ENCODE assay signal across 15 cellular contexts in genomic region chr16:68300736-68301459, GRCh38. TPM values are rescaled to one million over a fixed set of nuclear protein-coding genes. Genes with fewer than 3 reads are reported as not detected.
DNase-seq lines count a peak whose midpoint lies in the region; ATAC-seq, FAIRE-seq and TF ChIP-seq lines count a peak whose summit lies in the region.
"Had no signal": no experiment of that assay in that cellular context is flagged by ENCODE, and none has a peak within 500 bp of the region (broad histone marks: within the 10 kb centered on the region; RNA-seq: fewer than 3 reads in every experiment).

No MANE protein-coding gene starts in this region.

- no peaks in the 10 kb centered on the region for H3K9me3 ChIP-seq in CD4-positive, CD25-positive, alpha-beta regulatory T cell (ENCODE audit: control insufficient read depth in 2 of 2, low read length in 2 of 2)
- H3K9me3 ChIP-seq in mesodermal cell (ENCODE audit: control insufficient read depth, low read length), result no peaks in the 10 kb centered on the region
- H3K9me3 ChIP-seq: stomach had no signal

- no peak for FAIRE-seq in GM12891 (lab: Jason Lieb, UNC)
- FAIRE-seq: RCC 7860 had no signal

- H3K27ac ChIP-seq in CD4-positive, CD25-positive, alpha-beta regulatory T cell (ENCODE audit: insufficient read depth, low read length, poor library complexity, severe bottlenecking), result no peak overlapping the region
- peak overlapping the region; percentile 29 for H3K27ac ChIP-seq in mesodermal cell (ENCODE audit: low read depth, low read length, severe bottlenecking)

- H3K4me3 Mint-ChIP-seq in CD4-positive, CD25-positive, alpha-beta regulatory T cell, result no peak overlapping the region
- H3K4me3 Mint-ChIP-seq in activated naive CD8-positive, alpha-beta T cell treated with anti-CD3 and anti-CD28 coated beads for 36 hours, result no peak overlapping the region
- H3K4me3 Mint-ChIP-seq: H9 had no signal

- H3K27me3 Mint-ChIP-seq in CD4-positive, CD25-positive, alpha-beta regulatory T cell, result no peaks in the 10 kb centered on the region
- no peaks in the 10 kb centered on the region for H3K27me3 Mint-ChIP-seq in activated naive CD8-positive, alpha-beta T cell treated with anti-CD3 and anti-CD28 coated beads for 36 hours

- TF ChIP-seq POLR2A in GM12891 (IDR thresholded peaks at IDR 0.05; ENCODE audit: low read depth, low read length), result 0 out of 2 replicates have a peak, but pooled peaks have one; percentile 42

- no peaks in the 10 kb centered on the region for H3K27me3 ChIP-seq in CD4-positive, CD25-positive, alpha-beta regulatory T cell (ENCODE audit: control insufficient read depth, insufficient read depth, low read length)
- H3K27me3 ChIP-seq: stomach had no signal

- H3K27ac Mint-ChIP-seq in CD4-positive, CD25-positive, alpha-beta regulatory T cell, result peak overlapping the region in 2 of 3 donors; percentile 21 to 55
- H3K27ac Mint-ChIP-seq in activated naive CD8-positive, alpha-beta T cell treated with anti-CD3 and anti-CD28 coated beads for 36 hours, result peak overlapping the region; percentile 61
- H3K27ac Mint-ChIP-seq: H9 had no signal

- peaks cover 12 to 47% (median 20%) of the 10 kb centered on the region in 4 donors for H3K4me1 Mint-ChIP-seq in CD4-positive, CD25-positive, alpha-beta regulatory T cell
- peaks cover 4% of the 10 kb centered on the region for H3K4me1 Mint-ChIP-seq in activated naive CD8-positive, alpha-beta T cell treated with anti-CD3 and anti-CD28 coated beads for 36 hours

- no peak overlapping the region for H3K4me3 ChIP-seq in CD4-positive, CD25-positive, alpha-beta regulatory T cell (ENCODE audit: low read depth, low read length)
- H3K4me3 ChIP-seq in mesodermal cell (ENCODE audit: extremely low read depth, insufficient read depth, low read length, poor library complexity, severe bottlenecking), result no peak overlapping the region
- H3K4me3 ChIP-seq: stomach had no signal

- ATAC-seq in CD4-positive, CD25-positive, alpha-beta regulatory T cell (ENCODE audit: low read depth in 2 of 2), result no peak
- ATAC-seq in HG03108 (IDR thresholded peaks at IDR 0.05; ENCODE audit: unreplicated experiment), result no peak
- ATAC-seq: left colon had no signal

- no peak for DNase-seq in CD4-positive, CD25-positive, alpha-beta regulatory T cell
- DNase-seq in GM12891 (ENCODE audit: insufficient read length, low spot score) (no peak), retina (no peak), NCI-H1436 (lab: John Stamatoyannopoulos, UW) (no peak)
- no peak for DNase-seq in activated naive CD8-positive, alpha-beta T cell treated with anti-CD3 and anti-CD28 coated beads for 36 hours
- no peak for DNase-seq in activated CD4-positive, CD25-positive, alpha-beta regulatory T cell treated with anti-CD3 and anti-CD28 coated beads, Interleukin-2, amount 50 U/mL, for 72 hours
- DNase-seq: activated CD8-positive, alpha-beta memory T cell treated with anti-CD3 and anti-CD28 coated beads, Interleukin-2, amount 50 U/mL, for 48 hours; H9; left colon; stimulated activated CD4-positive, alpha-beta T cell treated with anti-CD3 and anti-CD28 coated beads, Interleukin-2, amount 100 ng/mL, for 24 hours; stomach; T1000 had no signal

- peaks cover 91% of the 10 kb centered on the region for H3K36me3 ChIP-seq in CD4-positive, CD25-positive, alpha-beta regulatory T cell (ENCODE audit: control insufficient read depth, insufficient read depth, low read length)
- H3K36me3 ChIP-seq in mesodermal cell (ENCODE audit: control insufficient read depth, insufficient read depth, low read length), result peaks cover 91% of the 10 kb centered on the region

- no peaks in the 10 kb centered on the region for H3K4me1 ChIP-seq in CD4-positive, CD25-positive, alpha-beta regulatory T cell (ENCODE audit: control insufficient read depth, insufficient read depth, low read length, poor library complexity, severe bottlenecking)
- H3K4me1 ChIP-seq in mesodermal cell (ENCODE audit: control insufficient read depth, insufficient read depth, low read length, poor library complexity, severe bottlenecking), result peaks cover 28% of the 10 kb centered on the region

- WGBS in mesodermal cell (ENCODE audit: insufficient coverage in 2 of 2), 2 experiments, result 81 to 98% methylated on average over 5 to 6 of the region's 7 CpGs

- peaks cover 47% of the 10 kb centered on the region for H3K36me3 Mint-ChIP-seq in CD4-positive, CD25-positive, alpha-beta regulatory T cell
- peaks cover 30% of the 10 kb centered on the region for H3K36me3 Mint-ChIP-seq in activated naive CD8-positive, alpha-beta T cell treated with anti-CD3 and anti-CD28 coated beads for 36 hours

- H3K9me3 Mint-ChIP-seq in CD4-positive, CD25-positive, alpha-beta regulatory T cell, result no peaks in the 10 kb centered on the region
- H3K9me3 Mint-ChIP-seq in activated naive CD8-positive, alpha-beta T cell treated with anti-CD3 and anti-CD28 coated beads for 36 hours, result no peaks in the 10 kb centered on the region
- H3K9me3 Mint-ChIP-seq: H9 had no signal

TF ChIP-seq in GM12891, 5 proteins besides CTCF, POLR2A, EP300 and RAD21:
- TF ChIP-seq POU2F2 (IDR thresholded peaks at IDR 0.05; ENCODE audit: low read depth, low read length), result no peak
- TF ChIP-seq SPI1 (IDR thresholded peaks at IDR 0.05; ENCODE audit: low read depth, low read length), result no peak
- TF ChIP-seq POLR2AphosphoS5 (IDR thresholded peaks at IDR 0.05; ENCODE audit: low read depth, low read length), result peak; percentile 40
- no peak for TF ChIP-seq TAF1 (IDR thresholded peaks at IDR 0.05; ENCODE audit: low read depth, low read length)
- TF ChIP-seq PAX5 (IDR thresholded peaks at IDR 0.05; ENCODE audit: insufficient read depth, low read length, severe bottlenecking), result no peak
TF ChIP-seq in GM12891: peak in this region for 1.

RNA-seq across cellular contexts. Expression of gene SLC7A6OS, which starts 9.8 kb away (rescaled TPM):
- 38.4 TPM for total RNA-seq in CD4-positive, CD25-positive, alpha-beta regulatory T cell
- 10 to 100 TPM; 23.7 to 28.0 (median 26.8) TPM for polyA plus RNA-seq in CD4-positive, CD25-positive, alpha-beta regulatory T cell
- 14.2 TPM for polyA plus RNA-seq in GM12891 (2012; ENCODE audit: low read depth, missing spikeins)
- 10 to 100 TPM; 23.0 to 23.3 TPM for total RNA-seq in activated naive CD8-positive, alpha-beta T cell treated with anti-CD3 and anti-CD28 coated beads for 36 hours
- 14.6 TPM for polyA plus RNA-seq in mesodermal cell (2013, experiment 1 of 2)
- polyA plus RNA-seq in mesodermal cell (2013, experiment 2 of 2), result 12.3 TPM

RNA-seq across cellular contexts. Expression of gene PRMT7, which starts 9.9 kb away (rescaled TPM):
- total RNA-seq in CD4-positive, CD25-positive, alpha-beta regulatory T cell, result 53.8 TPM
- polyA plus RNA-seq in CD4-positive, CD25-positive, alpha-beta regulatory T cell, result 10 to 100 TPM; 32.4 to 34.8 (median 34.1) TPM
- polyA plus RNA-seq in GM12891 (2012; ENCODE audit: low read depth, missing spikeins), result 49.7 TPM
- total RNA-seq in activated naive CD8-positive, alpha-beta T cell treated with anti-CD3 and anti-CD28 coated beads for 36 hours, result 10 to 100 TPM; 68.9 to 72.0 TPM
- polyA plus RNA-seq in mesodermal cell (2013, experiment 1 of 2), result 29.7 TPM
- polyA plus RNA-seq in mesodermal cell (2013, experiment 2 of 2), result 29.3 TPM

RNA-seq across cellular contexts. Expression of gene SLC7A6, which starts 36.6 kb away (rescaled TPM):
- 141 TPM for total RNA-seq in CD4-positive, CD25-positive, alpha-beta regulatory T cell
- polyA plus RNA-seq in CD4-positive, CD25-positive, alpha-beta regulatory T cell, result 10 to 100 TPM; 10.7 to 21.4 (median 17.4) TPM
- polyA plus RNA-seq in GM12891 (2012; ENCODE audit: low read depth, missing spikeins), result 27.0 TPM
- total RNA-seq in activated naive CD8-positive, alpha-beta T cell treated with anti-CD3 and anti-CD28 coated beads for 36 hours, result 10 to 100 TPM; 65.9 to 69.9 TPM
- polyA plus RNA-seq in mesodermal cell (2013, experiment 1 of 2), result 19.0 TPM
- polyA plus RNA-seq in mesodermal cell (2013, experiment 2 of 2), result 16.9 TPM

RNA-seq across cellular contexts. Expression of gene PLA2G15, which starts 55.7 kb away (rescaled TPM):
- total RNA-seq in CD4-positive, CD25-positive, alpha-beta regulatory T cell, result 9.4 TPM
- 10 to 100 TPM in 1 of 4 donors, 1 to 10 TPM in 3; 7.5 to 10.3 (median 8.8) TPM for polyA plus RNA-seq in CD4-positive, CD25-positive, alpha-beta regulatory T cell
- 6.5 TPM for polyA plus RNA-seq in GM12891 (2012; ENCODE audit: low read depth, missing spikeins)
- total RNA-seq in activated naive CD8-positive, alpha-beta T cell treated with anti-CD3 and anti-CD28 coated beads for 36 hours, result 1 to 10 TPM; 7.9 to 8.0 TPM
- 13.2 TPM for polyA plus RNA-seq in mesodermal cell (2013, experiment 1 of 2)
- polyA plus RNA-seq in mesodermal cell (2013, experiment 2 of 2), result 11.7 TPM
